ENCODE assay signal across 15 cellular contexts in the genomic region with DNA sequence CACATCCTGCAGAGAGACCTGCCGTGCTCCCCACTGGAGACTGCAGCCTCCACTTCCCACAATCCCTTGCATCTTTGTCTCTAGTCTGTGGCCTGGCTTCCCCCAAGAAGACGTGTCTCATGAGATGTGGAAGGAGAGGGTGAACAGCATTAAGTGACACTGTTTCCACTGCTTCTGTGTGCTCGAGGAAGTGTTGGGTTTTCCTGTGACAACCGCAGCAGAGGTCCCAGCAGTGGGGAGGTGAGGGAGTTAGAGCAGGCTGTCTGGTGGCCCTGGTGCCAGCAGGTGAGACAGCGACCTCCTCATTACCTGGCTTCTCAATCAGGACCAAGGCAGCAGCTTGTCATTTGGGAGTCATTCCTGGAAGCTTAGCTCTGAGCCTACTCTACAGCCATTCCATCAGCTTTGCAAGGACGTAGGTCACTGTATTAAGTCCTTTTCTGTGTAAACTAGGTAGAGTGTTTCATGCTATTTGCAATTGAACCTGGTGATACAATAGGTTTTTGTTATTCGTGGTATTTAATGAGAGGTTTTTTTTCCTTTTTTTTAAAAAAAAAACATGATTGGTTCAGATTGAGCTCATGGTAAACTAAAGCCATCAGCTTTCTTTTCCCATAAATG.
A peak's percentile ranks its signal among the peaks of the same experiment; 100 is the strongest.
DNase-seq lines count a peak whose midpoint lies in the region; ATAC-seq, FAIRE-seq and TF ChIP-seq lines count a peak whose summit lies in the region.
"Had no signal": no experiment of that assay in that cellular context is flagged by ENCODE, and none has a peak within 500 bp of the region (broad histone marks: within the 10 kb centered on the region; RNA-seq: fewer than 3 reads in every experiment).

No MANE protein-coding gene starts in this region.

- H2BK5ac ChIP-seq in trophoblast cell (ENCODE audit: low read depth, low read length, poor library complexity): no peak overlapping the region

- H2BK12ac ChIP-seq in trophoblast cell (ENCODE audit: low read length): no peak overlapping the region

- peaks cover 18% of the 10 kb centered on the region for H3K4me1 Mint-ChIP-seq in activated naive CD8-positive, alpha-beta T cell treated with anti-CD3 and anti-CD28 coated beads, Interleukin-2, amount 10 ng/mL, durations not matched to agents 7 days and 5 days

- TF ChIP-seq CTCF in DND-41 (IDR thresholded peaks at IDR 0.05; ENCODE audit: borderline replicate concordance, extremely low read depth, low read length, poor library complexity, severe bottlenecking): no peak
- TF ChIP-seq CTCF in pancreas (IDR thresholded peaks at IDR 0.05): no peak

- peaks cover 1% of the 10 kb centered on the region for H3K36me3 Mint-ChIP-seq in activated naive CD8-positive, alpha-beta T cell treated with anti-CD3 and anti-CD28 coated beads, Interleukin-2, amount 10 ng/mL, durations not matched to agents 7 days and 5 days

- no peak for FAIRE-seq in pancreas (lab: Jason Lieb, UNC)
- FAIRE-seq: K562 had no signal

- H3K27ac ChIP-seq in DND-41 (ENCODE audit: low read length) (peak overlapping the region; percentile 41), pancreas (peak overlapping the region in 3 of 4 donors; percentile 13 to 56 (median 16)), trophoblast cell (ENCODE audit: low read depth, low read length) (no peak overlapping the region)
- H3K27ac ChIP-seq: thoracic aorta, WERI-Rb-1 had no signal

- H3K27ac Mint-ChIP-seq in activated naive CD8-positive, alpha-beta T cell treated with anti-CD3 and anti-CD28 coated beads, Interleukin-2, amount 10 ng/mL, durations not matched to agents 7 days and 5 days: peak overlapping the region; percentile 68

- H4K8ac ChIP-seq in trophoblast cell (ENCODE audit: low read depth, low read length): no peak overlapping the region

- peak; percentile 55 for DNase-seq in DND-41
- no peak for DNase-seq in NT2/D1 (ENCODE audit: low read depth, low spot score)
- DNase-seq in activated naive CD8-positive, alpha-beta T cell treated with anti-CD3 and anti-CD28 coated beads, Interleukin-2, amount 10 ng/mL, durations not matched to agents 7 days and 5 days: peak; percentile 54
- no peak for DNase-seq in pancreas
- DNase-seq in NCI-H748 (lab: John Stamatoyannopoulos, UW; ENCODE audit: unreplicated experiment): no peak
- no peak for DNase-seq in trophoblast cell
- DNase-seq: dermis blood vessel endothelial cell, NCI-H187 treated with DMSO at 0.1 percent for 48 hours, NCI-H82, SIG-M5, WERI-Rb-1 had no signal

- H2AK5ac ChIP-seq in trophoblast cell (ENCODE audit: low read length): no peak overlapping the region

- H3K79me1 ChIP-seq in trophoblast cell (ENCODE audit: low read length): no peaks in the 10 kb centered on the region

- POLR2A ChIA-PET in activated naive CD8-positive, alpha-beta T cell treated with anti-CD3 and anti-CD28 coated beads, Interleukin-2, amount 10 ng/mL, durations not matched to agents 7 days and 5 days (lab: Charles Lee): interaction anchor here (0.7 kb wide), 1 partner anchor 80 kb away, joined by 4 read pairs; no protein-coding TSS in a partner anchor

- no peak overlapping the region for H3K14ac ChIP-seq in trophoblast cell (ENCODE audit: low read length)

- H4K91ac ChIP-seq in trophoblast cell (ENCODE audit: low read depth, low read length): no peak overlapping the region

- intact Hi-C loops in pancreas (cut with DNase I): no loop called here

- no peak overlapping the region for H3K4me3 ChIP-seq in DND-41 (ENCODE audit: low read depth in 1 of 2, low read length in 2 of 2)
- H3K4me3 ChIP-seq in NT2/D1 (ENCODE audit: insufficient read length, low read depth): no peak overlapping the region
- no peak overlapping the region for H3K4me3 ChIP-seq in pancreas
- no peak overlapping the region for H3K4me3 ChIP-seq in trophoblast cell (ENCODE audit: low read depth, low read length)
- H3K4me3 ChIP-seq: K562 had no signal

- H3K9ac ChIP-seq in DND-41 (ENCODE audit: low read depth, low read length) (no peak overlapping the region), NT2/D1 (ENCODE audit: insufficient read length, low read depth) (peak overlapping the region; percentile 5), trophoblast cell (ENCODE audit: low read length) (no peak overlapping the region)

- no peaks in the 10 kb centered on the region for H3K27me3 ChIP-seq in DND-41 (ENCODE audit: insufficient read depth, low read length, poor library complexity)
- no peaks in the 10 kb centered on the region for H3K27me3 ChIP-seq in NT2/D1 (ENCODE audit: insufficient read depth, insufficient read length)
- no peaks in the 10 kb centered on the region for H3K27me3 ChIP-seq in pancreas
- no peaks in the 10 kb centered on the region for H3K27me3 ChIP-seq in trophoblast cell (ENCODE audit: insufficient read depth, low read length)

- H3K4me2 ChIP-seq in DND-41 (ENCODE audit: insufficient read depth, low read length) (peak overlapping the region; percentile 30), trophoblast cell (ENCODE audit: low read length) (no peak overlapping the region)

- ATAC-seq in DND-41 (ENCODE audit: insufficient read depth, low read depth) (peak; percentile 96), pancreas (peak in 3 of 4 donors; percentile 39 to 60 (median 47)), GM21367 (IDR thresholded peaks at IDR 0.05; ENCODE audit: unreplicated experiment) (no peak), HG03097 (IDR thresholded peaks at IDR 0.05; ENCODE audit: low FRiP score, unreplicated experiment) (no peak)
- ATAC-seq in activated naive CD8-positive, alpha-beta T cell treated with anti-CD3 and anti-CD28 coated beads, Interleukin-2, amount 10 ng/mL, durations not matched to agents 7 days and 5 days (ENCODE audit: low read depth): peak; percentile 99
- ATAC-seq: K562 had no signal

- H3K4ac ChIP-seq in trophoblast cell (ENCODE audit: low read depth, low read length): no peak overlapping the region

- no peaks in the 10 kb centered on the region for H3K36me3 ChIP-seq in DND-41 (ENCODE audit: insufficient read depth, low read length)
- H3K36me3 ChIP-seq in NT2/D1 (ENCODE audit: insufficient read depth, insufficient read length, low read length): no peaks in the 10 kb centered on the region
- no peaks in the 10 kb centered on the region for H3K36me3 ChIP-seq in pancreas
- H3K36me3 ChIP-seq in trophoblast cell (ENCODE audit: control insufficient read depth in 1 of 2, insufficient read depth in 2 of 2, low read length in 2 of 2): no peaks in the 10 kb centered on the region
- H3K36me3 ChIP-seq: thoracic aorta, WERI-Rb-1 had no signal

- H2AFZ ChIP-seq in DND-41 (ENCODE audit: low read depth, low read length) (peak overlapping the region; percentile 42; the same call in 1 of the 2 replicates), trophoblast cell (ENCODE audit: insufficient read depth, low read length, poor library complexity) (no peak overlapping the region)

- no peaks in the 10 kb centered on the region for H4K20me1 ChIP-seq in DND-41 (ENCODE audit: insufficient read depth, low read length)

- H3K9me3 ChIP-seq in DND-41 (ENCODE audit: insufficient read depth, low read length, severe bottlenecking) (no peaks in the 10 kb centered on the region), NT2/D1 (ENCODE audit: insufficient read depth, low read length) (peaks cover 7% of the 10 kb centered on the region; the same call in 1 of the 2 replicates), pancreas (no peaks in the 10 kb centered on the region), trophoblast cell (ENCODE audit: insufficient read depth, low read depth, low read length) (no peaks in the 10 kb centered on the region)
- H3K9me3 ChIP-seq: thoracic aorta had no signal

- no peak overlapping the region for H3K18ac ChIP-seq in trophoblast cell (ENCODE audit: low read length)

- peak overlapping the region; percentile 64 for H3K4me3 Mint-ChIP-seq in activated naive CD8-positive, alpha-beta T cell treated with anti-CD3 and anti-CD28 coated beads, Interleukin-2, amount 10 ng/mL, durations not matched to agents 7 days and 5 days

- H3K9me3 Mint-ChIP-seq in activated naive CD8-positive, alpha-beta T cell treated with anti-CD3 and anti-CD28 coated beads, Interleukin-2, amount 10 ng/mL, durations not matched to agents 7 days and 5 days: peaks cover 4% of the 10 kb centered on the region

- H3K79me2 ChIP-seq in DND-41 (ENCODE audit: insufficient read depth, low read length) (no peaks in the 10 kb centered on the region), trophoblast cell (ENCODE audit: control insufficient read depth, insufficient read depth, low read length, poor library complexity) (no peaks in the 10 kb centered on the region)

- H2BK120ac ChIP-seq in trophoblast cell (ENCODE audit: insufficient read depth, low read length, poor library complexity): no peak overlapping the region

- 56 to 58% methylated on average over 7 of the region's 7 CpGs for WGBS in pancreas, 2 donors
- WGBS in trophoblast cell (ENCODE audit: extremely low coverage, insufficient coverage, insufficient read length): no CpG with 5 or more reads among the region's 7 CpGs

- peaks cover 34% of the 10 kb centered on the region for H3K27me3 Mint-ChIP-seq in activated naive CD8-positive, alpha-beta T cell treated with anti-CD3 and anti-CD28 coated beads, Interleukin-2, amount 10 ng/mL, durations not matched to agents 7 days and 5 days

- no peak overlapping the region for H4K12ac ChIP-seq in trophoblast cell (ENCODE audit: low read depth, low read length)

- H3K23ac ChIP-seq in trophoblast cell (ENCODE audit: low read length): no peak overlapping the region

- H3K4me1 ChIP-seq in DND-41 (ENCODE audit: insufficient read depth, low read length) (peaks cover 18% of the 10 kb centered on the region), NT2/D1 (ENCODE audit: insufficient read depth, insufficient read length) (peaks cover 11% of the 10 kb centered on the region), pancreas (no peaks in the 10 kb centered on the region), trophoblast cell (ENCODE audit: control insufficient read depth in 1 of 2, insufficient read depth in 2 of 2, low read length in 2 of 2) (no peaks in the 10 kb centered on the region)

Comparison
In these comparisons a context has a peak if more than half of its experiments do, and no peak if none do; other contexts are left out.
1. ATAC-seq: peak in DND-41 (single experiment), activated naive CD8-positive, alpha-beta T cell treated with anti-CD3 and anti-CD28 coated beads, Interleukin-2, amount 10 ng/mL, durations not matched to agents 7 days and 5 days (single experiment) and pancreas (3 of 4); none in GM21367 (single experiment) and HG03097 (single experiment).
2. DNase-seq: peak in DND-41 (single experiment) and activated naive CD8-positive, alpha-beta T cell treated with anti-CD3 and anti-CD28 coated beads, Interleukin-2, amount 10 ng/mL, durations not matched to agents 7 days and 5 days (single experiment); none in NT2/D1 (single experiment), pancreas (0 of 6), NCI-H748 (single experiment) and trophoblast cell (0 of 2).